ENCODE assay signal across 22 cellular contexts in genomic region chr3:150811984-150812383, GRCh38.
"Had no signal": no experiment of that assay in that cellular context is flagged by ENCODE, and none has a peak within 500 bp of the region (broad histone marks: within the 10 kb centered on the region; RNA-seq: fewer than 3 reads in every experiment).

No MANE protein-coding gene starts in this region.

- H3K27ac ChIP-seq: left lung, lower lobe of right lung, ovary, right atrium auricular region, right lobe of liver, tibial nerve, upper lobe of left lung, vagina had no signal

- H3K36me3 Mint-ChIP-seq: naive thymus-derived CD8-positive, alpha-beta T cell had no signal

- DNase-seq: hippocampal formation; left colon; left lung; lower lobe of right lung; mammary epithelial cell; mesenchymal stem cell; naive thymus-derived CD8-positive, alpha-beta T cell; ovary; right lobe of liver; stimulated activated CD4-positive, alpha-beta T cell treated with anti-CD3 and anti-CD28 coated beads, Interleukin-12 subunit alpha, Interleukin-12 subunit beta, amount 100 ng/mL, for 4 hours; stimulated activated CD4-positive, alpha-beta T cell treated with anti-CD3 and anti-CD28 coated beads, Interleukin-15, amount 100 ng/mL, for 24 hours; stimulated activated CD4-positive, alpha-beta T cell treated with anti-CD3 and anti-CD28 coated beads, Interleukin-2, amount 100 ng/mL, for 24 hours; stimulated activated CD4-positive, alpha-beta T cell treated with anti-CD3 and anti-CD28 coated beads, Interleukin-4, amount 100 ng/mL, for 1 hour; stimulated activated naive CD4-positive, alpha-beta T cell; upper lobe of left lung had no signal

- H3K27me3 Mint-ChIP-seq: progenitor cell of endocrine pancreas had no signal

- H3K27ac Mint-ChIP-seq: naive thymus-derived CD8-positive, alpha-beta T cell; nephron; progenitor cell of endocrine pancreas; stimulated activated naive CD8-positive, alpha-beta T cell treated with anti-CD3 and anti-CD28 coated beads, Interleukin-15, Interleukin-2, amounts not matched to agents 100 ng/mL and 50 ng/mL, for 24 hours had no signal

- H3K4me3 ChIP-seq: left lung, lower lobe of right lung, ovary, right atrium auricular region, right lobe of liver, tibial nerve, upper lobe of left lung, vagina had no signal

- ATAC-seq: left colon; left lung; lower lobe of right lung; naive thymus-derived CD8-positive, alpha-beta T cell; right lobe of liver had no signal

- H3K27me3 ChIP-seq: left lung, ovary, right atrium auricular region, right lobe of liver, upper lobe of left lung, vagina had no signal

- H3K4me1 Mint-ChIP-seq: naive thymus-derived CD8-positive, alpha-beta T cell; neural crest cell had no signal

- H3K9me3 ChIP-seq: left lung, lower lobe of right lung, ovary, right atrium auricular region, right lobe of liver, tibial nerve, upper lobe of left lung, vagina had no signal

- H3K4me1 ChIP-seq: left lung, lower lobe of right lung, right atrium auricular region, right lobe of liver, tibial nerve, upper lobe of left lung, vagina had no signal

- H3K36me3 ChIP-seq: left lung, lower lobe of right lung, ovary, right atrium auricular region, right lobe of liver, tibial nerve, upper lobe of left lung, vagina had no signal

- H3K9me3 Mint-ChIP-seq: stimulated activated naive CD8-positive, alpha-beta T cell treated with anti-CD3 and anti-CD28 coated beads, Interleukin-15, Interleukin-2, amounts not matched to agents 100 ng/mL and 50 ng/mL, for 24 hours had no signal

- H3K4me3 Mint-ChIP-seq: naive thymus-derived CD8-positive, alpha-beta T cell; nephron; neural crest cell; stimulated activated naive CD8-positive, alpha-beta T cell treated with anti-CD3 and anti-CD28 coated beads, Interleukin-15, Interleukin-2, amounts not matched to agents 100 ng/mL and 50 ng/mL, for 24 hours had no signal
